ENCODE assay signal across 14 cellular contexts in genomic region chr7:37511852-37512377, GRCh38.
DNase-seq lines count a peak whose midpoint lies in the region; ATAC-seq and TF ChIP-seq lines count a peak whose summit lies in the region.
"Had no signal": no experiment of that assay in that cellular context is flagged by ENCODE, and none has a peak within 500 bp of the region (broad histone marks: within the 10 kb centered on the region; RNA-seq: fewer than 3 reads in every experiment).

No MANE protein-coding gene starts in this region.

- TF ChIP-seq CTCF in LNCaP clone FGC (IDR thresholded peaks at IDR 0.05; ENCODE audit: control insufficient read depth, extremely low read depth, insufficient read depth) (no peak), VCaP (conservative IDR thresholded peaks at IDR 0.05) (no peak), spleen (IDR thresholded peaks at IDR 0.05 in 8 of 11, conservative IDR thresholded peaks at IDR 0.05 in 3 of 11) (no peak)

- no peaks in the 10 kb centered on the region for H3K9me3 ChIP-seq in spleen
- H3K9me3 ChIP-seq: Caco-2, HAP-1 had no signal

- H3K4me3 ChIP-seq in LNCaP clone FGC (ENCODE audit: low read depth, low read length) (peak overlapping the region; percentile 21; the same call in 1 of the 2 replicates), spleen (no peak overlapping the region)
- H3K4me3 ChIP-seq: HAP-1 had no signal

- no peaks in the 10 kb centered on the region for H3K36me3 ChIP-seq in spleen
- H3K36me3 ChIP-seq: HAP-1 had no signal

- peak; percentile 63 for DNase-seq in LNCaP clone FGC (ENCODE audit: low read depth)
- no peak for DNase-seq in left lobe of liver (ENCODE audit: low spot score)
- DNase-seq in spleen = no peak
- DNase-seq: C1 segment of cervical spinal cord; Caco-2; CD4-positive, alpha-beta memory T cell; DMS153; DND-41; GOT3; HFFc6 had no signal

- TF ChIP-seq POLR2A in spleen (IDR thresholded peaks at IDR 0.05) = no peak

- H3K27ac ChIP-seq in VCaP = peak overlapping the region; percentile 17; the same call in 1 of the 2 replicates
- peak overlapping the region in 7 of 8 donors; percentile 25 to 81 (median 64) for H3K27ac ChIP-seq in spleen

- H3K27me3 ChIP-seq in spleen (replicated peaks in 1 of 7) = no peaks in the 10 kb centered on the region

- ATAC-seq in left lobe of liver = peak; percentile 38
- no peak for ATAC-seq in HG02588 (IDR thresholded peaks at IDR 0.05; ENCODE audit: unreplicated experiment)
- no peak for ATAC-seq in SK-N-SH treated with all-trans-retinoic acid at 6 μM for 48 hours

- 54 to 90% (median 63%) methylated on average over 4 of the region's 4 CpGs for WGBS in spleen, 5 donors

- peaks cover 0 to 24% (median 5%) of the 10 kb centered on the region in 6 donors for H3K4me1 ChIP-seq in spleen
- H3K4me1 ChIP-seq: Caco-2, HAP-1 had no signal

- intact Hi-C loops in spleen (cut with DNase I; ENCODE audit: low total_unique reads) = no loop called here

TF ChIP-seq in SK-N-SH treated with all-trans-retinoic acid at 6 μM for 48 hours, 23 proteins besides CTCF, POLR2A, EP300 and RAD21:
- TF ChIP-seq GLIS3 (CRISPR knock-in tag; IDR thresholded peaks at IDR 0.05) (no peak), SNAI2 (CRISPR knock-in tag; IDR thresholded peaks at IDR 0.05) (no peak), ZFP3 (CRISPR knock-in tag; IDR thresholded peaks at IDR 0.05) (no peak), PPARA (CRISPR knock-in tag; IDR thresholded peaks at IDR 0.05; ENCODE audit: borderline replicate concordance) (no peak), POU6F1 (CRISPR knock-in tag; IDR thresholded peaks at IDR 0.05; ENCODE audit: borderline replicate concordance, low read depth) (no peak), ZFP30 (CRISPR knock-in tag; IDR thresholded peaks at IDR 0.05) (no peak), TSHZ2 (CRISPR knock-in tag; IDR thresholded peaks at IDR 0.05) (no peak), ZNF565 (CRISPR knock-in tag; conservative IDR thresholded peaks at IDR 0.05; ENCODE audit: low read depth) (no peak), ISL1 (CRISPR knock-in tag; IDR thresholded peaks at IDR 0.05) (no peak), CREB5 (CRISPR knock-in tag; IDR thresholded peaks at IDR 0.05; ENCODE audit: low read depth) (no peak), ZC3H10 (CRISPR knock-in tag; IDR thresholded peaks at IDR 0.05) (no peak), CSDC2 (CRISPR knock-in tag; IDR thresholded peaks at IDR 0.05) (no peak), ZNF70 (CRISPR knock-in tag; IDR thresholded peaks at IDR 0.05) (no peak), OSR1 (CRISPR knock-in tag; IDR thresholded peaks at IDR 0.05) (no peak), TCF4 (CRISPR knock-in tag; IDR thresholded peaks at IDR 0.05; ENCODE audit: borderline replicate concordance) (no peak), ESRRG (CRISPR knock-in tag; IDR thresholded peaks at IDR 0.05) (no peak), TOX (CRISPR knock-in tag; IDR thresholded peaks at IDR 0.05; ENCODE audit: borderline replicate concordance) (no peak)
TF ChIP-seq in SK-N-SH treated with all-trans-retinoic acid at 6 μM for 48 hours: peak in this region for 0.
